1 cellular context compared by ENCODE assay signal in the genomic region with DNA sequence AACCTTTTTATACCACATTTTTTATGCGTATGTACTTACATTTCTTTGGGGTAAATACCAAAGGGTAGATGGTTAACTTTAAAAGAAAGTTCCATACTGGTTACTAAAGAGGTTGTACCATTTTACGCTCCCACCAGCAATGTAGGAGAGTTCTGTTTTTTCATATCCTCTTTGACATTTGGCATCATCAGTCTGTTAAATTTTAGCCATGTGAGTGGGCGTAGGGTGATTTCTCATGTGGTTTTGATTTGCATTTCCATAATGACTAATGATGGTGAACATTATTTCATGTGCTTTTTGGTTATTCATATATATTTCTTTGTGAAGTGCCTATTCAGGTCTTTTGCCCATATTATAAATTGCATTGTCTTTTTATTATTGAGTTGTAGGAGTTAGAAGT.
TF ChIP-seq lines count a peak whose summit lies in the region.

No MANE protein-coding gene starts in this region.

TF ChIP-seq in WTC11, 78 proteins besides CTCF, POLR2A, EP300 and RAD21 (continued from another document):
- TF ChIP-seq MYBL2 (CRISPR knock-in tag; IDR thresholded peaks at IDR 0.05): no peak
